Comparison of ENCODE assay signal across 17 cellular contexts in genomic region chr20:3778976-3779375, GRCh38. TPM values are rescaled to one million over a fixed set of nuclear protein-coding genes. Genes with fewer than 3 reads are reported as not detected.
DNase-seq lines count a peak whose midpoint lies in the region; ATAC-seq, FAIRE-seq and TF ChIP-seq lines count a peak whose summit lies in the region.
"Had no signal": no experiment of that assay in that cellular context is flagged by ENCODE, and none has a peak within 500 bp of the region (broad histone marks: within the 10 kb centered on the region; RNA-seq: fewer than 3 reads in every experiment).

No MANE protein-coding gene starts in this region.

- no peaks in the 10 kb centered on the region for H3K27me3 ChIP-seq in CD4-positive, alpha-beta memory T cell (ENCODE audit: insufficient read depth, low read length)
- H3K27me3 ChIP-seq in RWPE2 (ENCODE audit: insufficient read depth, poor library complexity, severe bottlenecking): no peaks in the 10 kb centered on the region
- H3K27me3 ChIP-seq: gastroesophageal sphincter had no signal

- no peaks in the 10 kb centered on the region for H3K9me3 ChIP-seq in CD4-positive, alpha-beta memory T cell (ENCODE audit: control insufficient read depth in 1 of 2, low read length in 2 of 2)
- H3K9me3 ChIP-seq in RWPE2 (ENCODE audit: severe bottlenecking): no peaks in the 10 kb centered on the region
- H3K9me3 ChIP-seq: BE2C, gastroesophageal sphincter had no signal

- H3K9me3 Mint-ChIP-seq in CD4-positive, alpha-beta memory T cell: peaks cover 0 to 2% (median 0%) of the 10 kb centered on the region in 8 donors
- H3K9me3 Mint-ChIP-seq in memory B cell: no peaks in the 10 kb centered on the region
- H3K9me3 Mint-ChIP-seq: T-helper 1 cell treated with Interleukin-12 subunit alpha and Interleukin-12 subunit beta and Interleukin-4 antibody, amounts not matched to agents 30 μg/mL and 1 μg/mL, for 36 hours had no signal

- CTCF ChIA-PET in CD4-positive, alpha-beta memory T cell (lab: Charles Lee; ENCODE audit: partially characterized antibody): interaction anchor here (1.2 to 3.9 kb wide), 5 partner anchors 11 to 306 kb away, joined by 3 to 22 read pairs (median 4); partner anchors contain the start of genes ADISSP and AP5S1

- peaks cover 18 to 50% (median 36%) of the 10 kb centered on the region in 4 donors for H3K4me1 Mint-ChIP-seq in CD4-positive, alpha-beta memory T cell
- peaks cover 34% of the 10 kb centered on the region for H3K4me1 Mint-ChIP-seq in memory B cell

- H3K27ac Mint-ChIP-seq in CD4-positive, alpha-beta memory T cell: no peak overlapping the region
- H3K27ac Mint-ChIP-seq in memory B cell: no peak overlapping the region
- H3K27ac Mint-ChIP-seq: T-helper 1 cell treated with Interleukin-12 subunit alpha and Interleukin-12 subunit beta and Interleukin-4 antibody, amounts not matched to agents 30 μg/mL and 1 μg/mL, for 36 hours had no signal

- no peak for DNase-seq in CD4-positive, alpha-beta memory T cell
- DNase-seq in RWPE2 (ENCODE audit: low spot score) (peak; percentile 43), memory B cell (ENCODE audit: low spot score in 2 of 2) (no peak), NCI-H1092 treated with DMSO at 0.1 percent for 48 hours (lab: John Stamatoyannopoulos, UW) (no peak), mesenteric fat pad (ENCODE audit: low spot score) (no peak), HTR-8/SVneo (ENCODE audit: insufficient read length, low spot score) (no peak)
- DNase-seq: activated CD4-positive, alpha-beta T cell treated with anti-CD3 and anti-CD28 coated beads, Interleukin-2, amount 50 U/mL, for 4 hours; activated effector memory CD4-positive, alpha-beta T cell treated with Interleukin-2 at 50 U/mL for 16 hours; BE2C; Kasumi-1; kidney glomerular epithelial cell; NCI-H187; NCI-H526; stimulated activated CD4-positive, alpha-beta T cell treated with anti-CD3 and anti-CD28 coated beads, Interleukin-4, amount 100 ng/mL, for 1 hour had no signal

- no peaks in the 10 kb centered on the region for H3K36me3 ChIP-seq in CD4-positive, alpha-beta memory T cell (ENCODE audit: insufficient read depth, low read length)
- H3K36me3 ChIP-seq in RWPE2 (ENCODE audit: low read depth): no peaks in the 10 kb centered on the region
- H3K36me3 ChIP-seq: BE2C had no signal

- intact Hi-C loops in CD4-positive, alpha-beta memory T cell (cut with micrococcal nuclease): no loop called here

- TF ChIP-seq CTCF in RWPE2 (IDR thresholded peaks at IDR 0.05; ENCODE audit: poor library complexity, severe bottlenecking): no peak

- no peak for ATAC-seq in RWPE2 (ENCODE audit: low read depth)
- no peak for ATAC-seq in memory B cell (ENCODE audit: low read depth)
- ATAC-seq: gastroesophageal sphincter had no signal

- H3K27me3 Mint-ChIP-seq in CD4-positive, alpha-beta memory T cell: peaks cover 1 to 2% of the 10 kb centered on the region in 2 donors
- H3K27me3 Mint-ChIP-seq in memory B cell: peaks cover 8% of the 10 kb centered on the region

- FAIRE-seq in HTR-8/SVneo (lab: Jason Lieb, UNC): no peak
- FAIRE-seq: RCC 7860 had no signal

- peaks cover 36% of the 10 kb centered on the region for H3K4me1 ChIP-seq in CD4-positive, alpha-beta memory T cell (ENCODE audit: insufficient read depth, low read length)
- H3K4me1 ChIP-seq in RWPE2 (ENCODE audit: insufficient read depth, poor library complexity, severe bottlenecking): no peaks in the 10 kb centered on the region
- H3K4me1 ChIP-seq: BE2C had no signal

- no peak overlapping the region for H3K4me3 ChIP-seq in CD4-positive, alpha-beta memory T cell (ENCODE audit: low read length in 2 of 2)
- no peak overlapping the region for H3K4me3 ChIP-seq in RWPE2 (ENCODE audit: severe bottlenecking)

- POLR2A ChIA-PET in CD4-positive, alpha-beta memory T cell (lab: Charles Lee; ENCODE audit: partially characterized antibody): interaction anchor here (1.2 to 3.9 kb wide), 6 partner anchors 8 to 41 kb away, joined by 3 to 41 read pairs (median 6); partner anchors contain the start of genes ADISSP, AP5S1 and CENPB

- H3K27ac ChIP-seq in CD4-positive, alpha-beta memory T cell (ENCODE audit: low read depth, low read length): no peak overlapping the region
- no peak overlapping the region for H3K27ac ChIP-seq in RWPE2 (ENCODE audit: poor library complexity, severe bottlenecking)

- H3K4me3 Mint-ChIP-seq in CD4-positive, alpha-beta memory T cell: peak overlapping the region; percentile 21 to 86 (median 47)
- H3K4me3 Mint-ChIP-seq in memory B cell: peak overlapping the region; percentile 91

- H3K36me3 Mint-ChIP-seq in CD4-positive, alpha-beta memory T cell: no peaks in the 10 kb centered on the region
- no peaks in the 10 kb centered on the region for H3K36me3 Mint-ChIP-seq in memory B cell

RNA-seq across cellular contexts. Expression of gene SPEF1, which starts 2.3 kb away (rescaled TPM):
- total RNA-seq in CD4-positive, alpha-beta memory T cell: not detected
- under 1 TPM in 1 of 2 donors, not detected in 1; 0.15 TPM for polyA plus RNA-seq in CD4-positive, alpha-beta memory T cell
- total RNA-seq in mesenteric fat pad: not detected
- total RNA-seq: gastroesophageal sphincter had no signal

RNA-seq across cellular contexts. Expression of gene CENPB, which starts 7.6 kb away (rescaled TPM):
- total RNA-seq in CD4-positive, alpha-beta memory T cell: 10 to 100 TPM; 52.2 to 56.7 TPM
- polyA plus RNA-seq in CD4-positive, alpha-beta memory T cell: 1 to 10 TPM in 1 of 2 donors, under 1 TPM in 1; 0.56 to 1.9 TPM
- total RNA-seq in mesenteric fat pad: 97.3 TPM

RNA-seq across cellular contexts. Expression of gene ADISSP, which starts 11.4 kb away (rescaled TPM):
- total RNA-seq in CD4-positive, alpha-beta memory T cell: 10 to 100 TPM; 15.7 to 17.3 TPM
- 10 to 100 TPM; 16.3 to 31.5 TPM for polyA plus RNA-seq in CD4-positive, alpha-beta memory T cell
- total RNA-seq in mesenteric fat pad: 37.5 TPM

RNA-seq across cellular contexts. Expression of gene CDC25B, which starts 17.1 kb away (rescaled TPM):
- total RNA-seq in CD4-positive, alpha-beta memory T cell: 100 to 1,000 TPM; 410 to 420 TPM
- 10 to 100 TPM; 25.9 to 55.9 TPM for polyA plus RNA-seq in CD4-positive, alpha-beta memory T cell
- total RNA-seq in mesenteric fat pad: 18.0 TPM

RNA-seq across cellular contexts. Expression of gene AP5S1, which starts 41.4 kb away (rescaled TPM):
- 10 to 100 TPM; 10.4 to 11.1 TPM for total RNA-seq in CD4-positive, alpha-beta memory T cell
- polyA plus RNA-seq in CD4-positive, alpha-beta memory T cell: 10 to 100 TPM; 14.5 to 16.8 TPM
- total RNA-seq in mesenteric fat pad: 13.2 TPM
